ENCODE assay signal across 13 cellular contexts in the genomic region with DNA sequence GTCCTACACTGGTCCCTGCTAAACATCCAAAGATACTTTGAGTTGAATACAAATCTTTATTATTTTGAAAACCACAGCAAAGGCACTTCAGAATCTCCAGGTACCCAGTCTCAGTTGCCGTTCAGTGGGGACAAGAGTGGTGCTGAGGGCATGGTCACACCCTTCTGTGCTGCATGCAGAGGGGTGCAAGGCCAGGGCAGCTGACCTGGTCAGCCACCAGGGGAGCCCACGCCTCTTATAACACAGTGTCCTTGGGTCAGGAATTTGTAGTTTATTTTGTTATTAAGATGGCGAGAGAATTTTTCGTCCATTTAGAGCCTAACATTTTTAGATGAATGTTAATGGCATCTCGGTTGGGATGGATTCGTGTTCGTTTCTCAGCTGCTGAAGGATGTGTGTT. TPM values are rescaled to one million over a fixed set of nuclear protein-coding genes. Genes with fewer than 3 reads are reported as not detected.
"Had no signal": no experiment of that assay in that cellular context is flagged by ENCODE, and none has a peak within 500 bp of the region (broad histone marks: within the 10 kb centered on the region; RNA-seq: fewer than 3 reads in every experiment).

No MANE protein-coding gene starts in this region.

RNA-seq across cellular contexts. Expression of a gene that starts 16.0 kb away (rescaled TPM):
- total RNA-seq: temporal lobe, thoracic aorta had no signal

RNA-seq across cellular contexts. Expression of a gene that starts 23.5 kb away (rescaled TPM):
- total RNA-seq: stomach, subcutaneous adipose tissue, temporal lobe, thoracic aorta, thyroid gland, tibial nerve, transverse colon, upper lobe of left lung, upper lobe of right lung, ureter, urinary bladder, uterus, vagina had no signal
- polyA plus RNA-seq: stomach, urinary bladder had no signal
